Comparison of ENCODE assay signal across 8 cellular contexts in the genomic region with DNA sequence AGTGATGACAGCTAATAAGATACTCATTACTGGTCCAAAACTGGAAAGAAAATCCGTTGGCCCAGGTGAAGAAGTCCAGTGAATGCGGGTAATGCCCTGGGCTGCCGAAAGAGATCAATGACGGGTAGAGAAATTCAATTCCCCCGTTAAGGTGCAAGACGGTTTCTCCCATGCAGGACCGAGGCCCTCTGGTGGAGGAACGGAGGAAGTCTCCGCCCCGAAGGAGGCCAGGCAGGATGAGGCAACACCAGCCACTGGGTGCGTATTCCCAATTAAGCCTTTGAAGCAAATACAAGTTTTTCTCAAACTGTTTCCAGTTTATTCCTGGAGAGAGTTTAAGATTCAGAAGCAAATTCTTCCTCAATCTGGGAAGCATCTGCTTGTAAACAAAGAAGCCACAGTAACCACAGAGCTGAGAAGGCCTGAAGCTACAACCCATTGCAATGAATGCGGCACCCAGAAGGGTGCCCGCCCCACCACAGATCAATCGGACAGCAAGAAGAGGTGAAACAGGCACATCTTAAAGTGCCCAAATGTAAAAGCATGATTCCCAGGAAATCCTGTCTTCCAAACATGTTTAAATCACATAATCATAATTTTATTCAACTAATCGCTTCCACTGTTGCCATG.
DNase-seq lines count a peak whose midpoint lies in the region; ATAC-seq and TF ChIP-seq lines count a peak whose summit lies in the region.

No MANE protein-coding gene starts in this region.

- no peaks in the 10 kb centered on the region for H3K36me3 Mint-ChIP-seq in activated CD4-positive, alpha-beta T cell treated with anti-CD3 and anti-CD28 coated beads for 36 hours (ENCODE audit: low read depth)

- CTCF ChIA-PET in activated CD4-positive, alpha-beta T cell treated with anti-CD3 and anti-CD28 coated beads for 36 hours (lab: Charles Lee) = interaction anchor here (0.6 to 3.0 kb wide), 41 partner anchors 10 to 765 kb away, joined by 3 to 21 read pairs (median 4); a partner anchor contains a TSS

- H3K9me3 ChIP-seq in left lung = no peaks in the 10 kb centered on the region

- no peak overlapping the region for H3K27ac Mint-ChIP-seq in activated CD4-positive, alpha-beta T cell treated with anti-CD3 and anti-CD28 coated beads for 36 hours

- no peaks in the 10 kb centered on the region for H3K27me3 Mint-ChIP-seq in activated CD4-positive, alpha-beta T cell treated with anti-CD3 and anti-CD28 coated beads for 36 hours

- POLR2A ChIA-PET in activated CD4-positive, alpha-beta T cell treated with anti-CD3 and anti-CD28 coated beads for 36 hours (lab: Charles Lee) = no interaction called here

- intact Hi-C loops in activated CD4-positive, alpha-beta T cell treated with anti-CD3 and anti-CD28 coated beads for 36 hours (cut with DNase I, micrococcal nuclease) = loop anchor here (1.0 to 5.0 kb wide), 6 partner anchors 21 to 396 kb away; no protein-coding TSS in a partner anchor
- intact Hi-C loops in left lung (cut with DNase I) = no loop called here

- peaks cover 17 to 34% of the 10 kb centered on the region in 2 donors for H3K4me1 ChIP-seq in left lung

- H3K4me3 Mint-ChIP-seq in activated CD4-positive, alpha-beta T cell treated with anti-CD3 and anti-CD28 coated beads for 36 hours = no peak overlapping the region

- no peak overlapping the region for H3K4me3 ChIP-seq in left lung

- no peaks in the 10 kb centered on the region for H3K9me3 Mint-ChIP-seq in activated CD4-positive, alpha-beta T cell treated with anti-CD3 and anti-CD28 coated beads for 36 hours (ENCODE audit: low read depth)

- H3K27ac ChIP-seq in cingulate gyrus (ENCODE audit: low read depth, low read length) = peak overlapping the region; percentile 87
- peak overlapping the region; percentile 51 to 55 for H3K27ac ChIP-seq in left lung

- TF ChIP-seq CTCF in left lung (IDR thresholded peaks at IDR 0.05) = peak; percentile 96 to 98

- peak; percentile 79 for ATAC-seq in HG03175 (IDR thresholded peaks at IDR 0.05; ENCODE audit: unreplicated experiment)
- peak; percentile 95 for ATAC-seq in activated CD4-positive, alpha-beta T cell treated with anti-CD3 and anti-CD28 coated beads for 36 hours
- peak; percentile 98 for ATAC-seq in left lung

- DNase-seq in SIG-M5 treated with dmso at 0.1 percent for 504 hours (lab: John Stamatoyannopoulos, UW; ENCODE audit: unreplicated experiment) (peak; percentile 67), SIG-M5 (lab: John Stamatoyannopoulos, UW) (no peak), NCI-H460 (ENCODE audit: extremely low read depth, low read depth) (peak; percentile 85), left lung (peak; percentile 83 to 92)
- peak; percentile 87 for DNase-seq in activated CD4-positive, alpha-beta T cell treated with anti-CD3 and anti-CD28 coated beads for 36 hours
- peak; percentile 83 for DNase-seq in stimulated activated CD4-positive, alpha-beta T cell treated with anti-CD3 and anti-CD28 coated beads, Interleukin-4, amount 100 ng/mL, for 24 hours

- no peaks in the 10 kb centered on the region for H3K4me1 Mint-ChIP-seq in activated CD4-positive, alpha-beta T cell treated with anti-CD3 and anti-CD28 coated beads for 36 hours

- no peaks in the 10 kb centered on the region for H3K27me3 ChIP-seq in left lung

- H3K36me3 ChIP-seq in left lung = no peaks in the 10 kb centered on the region

Comparison
In these comparisons a context has a peak if more than half of its experiments do, and no peak if none do; other contexts are left out.
1. intact Hi-C loops: an anchor here in activated CD4-positive, alpha-beta T cell treated with anti-CD3 and anti-CD28 coated beads for 36 hours (1.0 to 5.0 kb wide); none called in left lung.